Comparison of ENCODE assay signal across 16 cellular contexts in the genomic region with DNA sequence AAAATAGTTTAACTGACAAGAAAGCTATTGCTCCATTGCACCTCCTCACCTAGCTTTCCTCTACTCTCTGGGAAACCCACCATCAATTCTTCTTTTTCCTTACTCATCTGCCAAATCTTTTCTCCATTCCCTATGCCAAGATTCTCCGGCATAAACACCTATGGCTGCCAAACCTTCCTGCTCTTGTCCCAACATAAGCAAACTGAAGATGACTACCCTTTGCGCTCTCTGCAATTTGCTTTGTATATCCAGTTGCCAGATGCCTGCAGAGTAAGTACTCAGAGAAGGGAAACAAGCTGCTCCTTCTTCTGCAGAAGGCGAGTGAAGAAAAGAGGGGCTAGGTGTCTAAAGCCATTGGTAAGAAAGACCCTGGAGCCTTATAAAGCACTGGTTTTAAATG. TPM values are rescaled to one million over a fixed set of nuclear protein-coding genes. Genes with fewer than 3 reads are reported as not detected.
DNase-seq lines count a peak whose midpoint lies in the region; ATAC-seq and TF ChIP-seq lines count a peak whose summit lies in the region.
"Had no signal": no experiment of that assay in that cellular context is flagged by ENCODE, and none has a peak within 500 bp of the region (broad histone marks: within the 10 kb centered on the region; RNA-seq: fewer than 3 reads in every experiment).

No MANE protein-coding gene starts in this region.

- peaks cover 3% of the 10 kb centered on the region for H3K4me1 ChIP-seq in mucosa of descending colon (ENCODE audit: low read depth)
- H3K4me1 ChIP-seq: thyroid gland had no signal

- H3K36me3 Mint-ChIP-seq in CD4-positive, alpha-beta T cell (ENCODE audit: low read depth): peaks cover 44% of the 10 kb centered on the region
- H3K36me3 Mint-ChIP-seq in activated T-helper 2 cell treated with anti-CD3 and anti-CD28 coated beads, Interferon-gamma antibody, Interleukin-2, Interleukin-4, amounts not matched to agents 10 μg/mL and 5 μg/mL and 100 μg/mL, durations not matched to agents 14 hours and 24 hours and 36 hours (ENCODE audit: low read depth): peaks cover 93% of the 10 kb centered on the region

- no peaks in the 10 kb centered on the region for H3K36me3 ChIP-seq in mucosa of descending colon (ENCODE audit: low read depth)
- H3K36me3 ChIP-seq: esophagus squamous epithelium, thyroid gland had no signal

- no peaks in the 10 kb centered on the region for H3K27me3 ChIP-seq in CD4-positive, alpha-beta T cell (ENCODE audit: control insufficient read depth, insufficient read depth, low read length)
- H3K27me3 ChIP-seq: esophagus squamous epithelium, thyroid gland had no signal

- H3K4me3 Mint-ChIP-seq in CD4-positive, alpha-beta T cell: no peak overlapping the region
- peak overlapping the region; percentile 37 for H3K4me3 Mint-ChIP-seq in activated T-helper 2 cell treated with anti-CD3 and anti-CD28 coated beads, Interferon-gamma antibody, Interleukin-2, Interleukin-4, amounts not matched to agents 10 μg/mL and 5 μg/mL and 100 μg/mL, durations not matched to agents 14 hours and 24 hours and 36 hours (ENCODE audit: low read depth)

- in situ Hi-C loops in G401 (cut with HindIII; ENCODE audit: low sequenced_read_pairs): no loop called here

- no peak overlapping the region for H3K4me3 ChIP-seq in mucosa of descending colon
- H3K4me3 ChIP-seq: esophagus squamous epithelium, thyroid gland had no signal

- intact Hi-C loops in CD4-positive, alpha-beta T cell (cut with DNase I, micrococcal nuclease): no loop called here
- intact Hi-C loops in activated T-helper 2 cell treated with anti-CD3 and anti-CD28 coated beads, Interferon-gamma antibody, Interleukin-2, Interleukin-4, amounts not matched to agents 10 μg/mL and 5 μg/mL and 100 μg/mL, durations not matched to agents 14 hours and 24 hours and 36 hours (cut with micrococcal nuclease): loop anchor here (1.0 to 5.0 kb wide), 7 partner anchors 11 to 478 kb away; partner anchors contain the start of gene PTGER2
- intact Hi-C loops in mucosa of descending colon (cut with DNase I, micrococcal nuclease): no loop called here

- H3K27ac ChIP-seq in CD4-positive, alpha-beta T cell (ENCODE audit: low read depth, low read length): no peak overlapping the region
- H3K27ac ChIP-seq: esophagus squamous epithelium, thyroid gland had no signal

- H3K4me1 Mint-ChIP-seq in CD4-positive, alpha-beta T cell (ENCODE audit: low read depth): peaks cover 25% of the 10 kb centered on the region
- H3K4me1 Mint-ChIP-seq in activated T-helper 2 cell treated with anti-CD3 and anti-CD28 coated beads, Interferon-gamma antibody, Interleukin-2, Interleukin-4, amounts not matched to agents 10 μg/mL and 5 μg/mL and 100 μg/mL, durations not matched to agents 14 hours and 24 hours and 36 hours (ENCODE audit: low read depth): peaks cover 80% of the 10 kb centered on the region

- no peaks in the 10 kb centered on the region for H3K27me3 Mint-ChIP-seq in CD4-positive, alpha-beta T cell
- H3K27me3 Mint-ChIP-seq in activated T-helper 2 cell treated with anti-CD3 and anti-CD28 coated beads, Interferon-gamma antibody, Interleukin-2, Interleukin-4, amounts not matched to agents 10 μg/mL and 5 μg/mL and 100 μg/mL, durations not matched to agents 14 hours and 24 hours and 36 hours (ENCODE audit: low read depth): no peaks in the 10 kb centered on the region

- peaks cover 4% of the 10 kb centered on the region for H3K9me3 Mint-ChIP-seq in CD4-positive, alpha-beta T cell
- peaks cover 28% of the 10 kb centered on the region for H3K9me3 Mint-ChIP-seq in activated T-helper 2 cell treated with anti-CD3 and anti-CD28 coated beads, Interferon-gamma antibody, Interleukin-2, Interleukin-4, amounts not matched to agents 10 μg/mL and 5 μg/mL and 100 μg/mL, durations not matched to agents 14 hours and 24 hours and 36 hours

- no peak for DNase-seq in CD4-positive, alpha-beta T cell
- DNase-seq in H4 (ENCODE audit: low spot score) (peak; percentile 10), mucosa of descending colon (no peak), NCI-H2227 (lab: John Stamatoyannopoulos, UW; ENCODE audit: unreplicated experiment) (no peak), G401 (ENCODE audit: low spot score) (no peak)
- DNase-seq in activated T-helper 2 cell treated with anti-CD3 and anti-CD28 coated beads, Interferon-gamma antibody, Interleukin-2, Interleukin-4, amounts not matched to agents 10 μg/mL and 5 μg/mL and 100 μg/mL, durations not matched to agents 14 hours and 24 hours and 36 hours (ENCODE audit: low spot score): no peak
- DNase-seq: aorta, dermis blood vessel endothelial cell, esophagus squamous epithelium, left ventricle myocardium superior, MM.1S, NCI-H2107, SHP77, thyroid gland had no signal

- ATAC-seq in CD4-positive, alpha-beta T cell (ENCODE audit: poor library complexity): no peak
- ATAC-seq in mucosa of descending colon (peak; percentile 22), GM18520 (IDR thresholded peaks at IDR 0.05; ENCODE audit: unreplicated experiment) (no peak)

- peaks cover 12% of the 10 kb centered on the region for H3K9me3 ChIP-seq in CD4-positive, alpha-beta T cell (ENCODE audit: control insufficient read depth, low read length)
- peaks cover 10% of the 10 kb centered on the region for H3K9me3 ChIP-seq in mucosa of descending colon
- H3K9me3 ChIP-seq: thyroid gland had no signal

- H3K27ac Mint-ChIP-seq in CD4-positive, alpha-beta T cell: peak overlapping the region; percentile 10
- H3K27ac Mint-ChIP-seq in activated T-helper 2 cell treated with anti-CD3 and anti-CD28 coated beads, Interferon-gamma antibody, Interleukin-2, Interleukin-4, amounts not matched to agents 10 μg/mL and 5 μg/mL and 100 μg/mL, durations not matched to agents 14 hours and 24 hours and 36 hours: peak overlapping the region; percentile 73

- CTCF ChIA-PET in CD4-positive, alpha-beta T cell (lab: Charles Lee): no interaction called here

- no peak for TF ChIP-seq CTCF in CD4-positive, alpha-beta T cell (IDR thresholded peaks at IDR 0.05)
- no peak for TF ChIP-seq CTCF in mucosa of descending colon (IDR thresholded peaks at IDR 0.05)

- POLR2A ChIA-PET in CD4-positive, alpha-beta T cell (lab: Charles Lee): interaction anchor here (1.3 to 2.4 kb wide), 2 partner anchors 11 to 12 kb away, joined by 3 to 9 read pairs; partner anchors contain the start of gene PTGER2

RNA-seq across cellular contexts. Expression of gene PTGER2, which starts 11.5 kb away (rescaled TPM):
- total RNA-seq in CD4-positive, alpha-beta T cell: 1 to 10 TPM; 4.3 to 4.8 TPM
- total RNA-seq in H4 (2014; rRNA removed; shearing (Covaris generic)): 3.7 and 5.7 TPM in 2 replicates
- total RNA-seq in activated T-helper 2 cell treated with anti-CD3 and anti-CD28 coated beads, Interferon-gamma antibody, Interleukin-2, Interleukin-4, amounts not matched to agents 10 μg/mL and 5 μg/mL and 100 μg/mL, durations not matched to agents 14 hours and 24 hours and 36 hours: 53.3 and 54.1 TPM in 2 replicates
- 1 to 10 TPM; 3.2 to 8.1 (median 4.1) TPM for total RNA-seq in mucosa of descending colon
- total RNA-seq in G401 (2014; rRNA removed; shearing (Covaris generic)): 0.10 and 0.43 TPM in 2 replicates
- total RNA-seq: pulmonary artery endothelial cell had no signal

RNA-seq across cellular contexts. Expression of gene PTGDR, which starts 58.1 kb away (rescaled TPM):
- under 1 TPM; 0.20 to 0.41 TPM for total RNA-seq in CD4-positive, alpha-beta T cell
- total RNA-seq in H4 (2014; rRNA removed; shearing (Covaris generic)): not detected in 2 replicates
- total RNA-seq in activated T-helper 2 cell treated with anti-CD3 and anti-CD28 coated beads, Interferon-gamma antibody, Interleukin-2, Interleukin-4, amounts not matched to agents 10 μg/mL and 5 μg/mL and 100 μg/mL, durations not matched to agents 14 hours and 24 hours and 36 hours: 0.07 and 0.25 TPM in 2 replicates
- total RNA-seq in mucosa of descending colon: 10 to 100 TPM in 2 of 3 donors, 1 to 10 TPM in 1; 10.0 to 23.7 (median 20.9) TPM
- not detected in 2 replicates for total RNA-seq in G401 (2014; rRNA removed; shearing (Covaris generic))
- total RNA-seq: dermis blood vessel endothelial cell, pulmonary artery endothelial cell had no signal
